ENCODE assay signal across 8 cellular contexts in the genomic region with DNA sequence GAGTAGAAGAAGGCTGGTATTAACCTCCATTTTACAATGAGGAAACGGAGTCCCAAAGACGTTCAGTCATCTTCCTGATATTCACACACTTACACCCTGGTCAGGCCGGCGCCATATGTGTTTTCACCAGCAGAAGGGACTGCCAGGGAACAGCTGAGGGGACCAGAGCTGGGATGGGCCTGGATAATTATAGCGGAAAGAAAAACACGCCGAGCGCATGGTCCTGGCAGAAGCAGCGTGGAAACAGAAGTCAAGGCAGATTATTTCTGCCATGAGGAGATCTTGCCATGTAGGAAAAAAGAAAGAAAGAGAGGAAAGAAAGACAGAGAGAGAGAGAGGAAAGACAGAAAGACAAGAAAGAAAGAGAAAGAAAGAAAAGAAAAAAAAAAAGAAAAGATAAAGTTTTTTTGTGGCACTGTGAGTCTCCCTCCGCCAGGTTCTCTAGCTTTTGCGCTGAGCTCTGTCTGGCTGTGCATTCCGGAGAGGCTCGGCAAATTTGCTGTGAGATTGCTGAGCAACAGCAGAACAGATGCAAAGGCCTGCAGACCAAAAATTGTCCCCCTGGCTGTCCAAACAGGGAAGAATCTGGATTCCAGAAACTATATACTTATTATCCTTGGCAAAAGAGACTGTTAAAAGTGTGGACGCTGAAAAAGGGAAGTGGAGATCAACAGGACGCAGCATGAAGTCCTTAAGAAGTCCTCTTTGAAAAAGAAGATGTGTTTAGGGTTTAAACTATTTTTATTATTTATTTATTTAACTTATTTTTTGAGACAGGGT. TPM values are rescaled to one million over a fixed set of nuclear protein-coding genes. Genes with fewer than 3 reads are reported as not detected.
DNase-seq lines count a peak whose midpoint lies in the region; ATAC-seq, FAIRE-seq and TF ChIP-seq lines count a peak whose summit lies in the region.

No MANE protein-coding gene starts in this region.

- no peak for ATAC-seq in DND-41 (ENCODE audit: insufficient read depth, low read depth)

- TF ChIP-seq CTCF in DND-41 (IDR thresholded peaks at IDR 0.05; ENCODE audit: borderline replicate concordance, extremely low read depth, low read length, poor library complexity, severe bottlenecking) (no peak), astrocyte of the spinal cord (IDR thresholded peaks at IDR 0.05; ENCODE audit: low read depth, low read length) (no peak)

- H2AFZ ChIP-seq in DND-41 (ENCODE audit: low read depth, low read length), result peak overlapping the region; percentile 90

- peak overlapping the region; percentile 90 for H3K4me2 ChIP-seq in DND-41 (ENCODE audit: insufficient read depth, low read length)

- peak overlapping the region; percentile 8 to 68; a peak in 3 of 4 replicates for H3K4me3 ChIP-seq in DND-41 (ENCODE audit: low read depth in 1 of 2, low read length in 2 of 2)
- peak overlapping the region; percentile 65 for H3K4me3 ChIP-seq in astrocyte of the spinal cord (ENCODE audit: low read depth, low read length)
- peak overlapping the region; percentile 78 for H3K4me3 ChIP-seq in mononuclear cell (ENCODE audit: low read length)

- H3K79me2 ChIP-seq in DND-41 (ENCODE audit: insufficient read depth, low read length), result peaks cover 37% of the 10 kb centered on the region

- H3K27me3 ChIP-seq in DND-41 (ENCODE audit: insufficient read depth, low read length, poor library complexity) (no peaks in the 10 kb centered on the region), mononuclear cell (ENCODE audit: insufficient read depth, low read length) (no peaks in the 10 kb centered on the region)

- H3K9ac ChIP-seq in DND-41 (ENCODE audit: low read depth, low read length), result peak overlapping the region; percentile 87

- no peak for FAIRE-seq in H54 (lab: Jason Lieb, UNC)

- peaks cover 29% of the 10 kb centered on the region for H3K36me3 ChIP-seq in DND-41 (ENCODE audit: insufficient read depth, low read length)

- no peak for TF ChIP-seq POLR2A in H54 (IDR thresholded peaks at IDR 0.05; ENCODE audit: low read depth, low read length)

- DNase-seq in DND-41 (no peak), NCI-H1694 (lab: John Stamatoyannopoulos, UW) (peak; percentile 50), astrocyte of the spinal cord (ENCODE audit: low read depth, low spot score) (no peak), H54 (ENCODE audit: insufficient read length, low spot score) (no peak), RKO (ENCODE audit: low spot score) (no peak), mucosa of gallbladder (ENCODE audit: low spot score) (no peak)
- DNase-seq in central memory CD4-positive, alpha-beta T cell, result no peak

- H3K4me1 ChIP-seq in DND-41 (ENCODE audit: insufficient read depth, low read length) (peaks cover 46% of the 10 kb centered on the region), mononuclear cell (ENCODE audit: insufficient read depth, low read length) (peaks cover 45% of the 10 kb centered on the region)

- in situ Hi-C loops in astrocyte of the spinal cord (cut with HindIII; ENCODE audit: low sequenced_read_pairs), result no loop called here

- peak overlapping the region; percentile 99 for H3K27ac ChIP-seq in DND-41 (ENCODE audit: low read length)

- H3K9me3 ChIP-seq in DND-41 (ENCODE audit: insufficient read depth, low read length, severe bottlenecking) (no peaks in the 10 kb centered on the region), mononuclear cell (ENCODE audit: low read depth, low read length) (no peaks in the 10 kb centered on the region)

- peaks cover 18% of the 10 kb centered on the region; the same call in 1 of the 2 replicates for H4K20me1 ChIP-seq in DND-41 (ENCODE audit: insufficient read depth, low read length)

RNA-seq across cellular contexts. Expression of gene UCP2, which starts 1.3 kb away (rescaled TPM):
- total RNA-seq in mononuclear cell (68.7 TPM), mucosa of gallbladder (37.9 TPM)

RNA-seq across cellular contexts. Expression of gene UCP3, which starts 24.9 kb away (rescaled TPM):
- total RNA-seq in mononuclear cell (1.7 TPM), mucosa of gallbladder (2.0 TPM)

RNA-seq across cellular contexts. Expression of gene DNAJB13, which starts 33.1 kb away (rescaled TPM):
- total RNA-seq in mononuclear cell (not detected), mucosa of gallbladder (10.2 TPM)

Comparison
In these comparisons a context has a peak if more than half of its experiments do, and no peak if none do; other contexts are left out.
1. RNA of gene DNAJB13, which starts 33.1 kb away (total RNA-seq): 10.2 TPM in mucosa of gallbladder (single experiment); not detected in mononuclear cell (single experiment); every median in the first group is over 10 times any median in the second.
2. Peak in every context shown above with its lines, with median percentiles within 50 percentile points of each other: H3K4me3 ChIP-seq.